ENCODE assay signal across 35 cellular contexts in genomic region chr7:55345292-55345691, GRCh38.
"Had no signal": no experiment of that assay in that cellular context is flagged by ENCODE, and none has a peak within 500 bp of the region (broad histone marks: within the 10 kb centered on the region; RNA-seq: fewer than 3 reads in every experiment).

No MANE protein-coding gene starts in this region.

- DNase-seq: activated CD4-positive, alpha-beta memory T cell treated with anti-CD3 and anti-CD28 coated beads for 36 hours; activated CD4-positive, alpha-beta T cell treated with anti-CD3 and anti-CD28 coated beads for 36 hours; activated CD4-positive, alpha-beta T cell treated with anti-CD3 and anti-CD28 coated beads, Interleukin-2, amount 10 ng/mL, durations not matched to agents 24 days and 14 days; activated CD4-positive, CD25-positive, alpha-beta regulatory T cell; activated CD4-positive, CD25-positive, alpha-beta regulatory T cell treated with anti-CD3 and anti-CD28 coated beads, Interleukin-2, amount 50 U/mL, for 72 hours; activated CD8-positive, alpha-beta memory T cell treated with anti-CD3 and anti-CD28 coated beads, Interleukin-2, amount 10 ng/mL, durations not matched to agents 7 days and 5 days; activated CD8-positive, alpha-beta memory T cell treated with anti-CD3 and anti-CD28 coated beads, Interleukin-2, amount 50 U/mL, for 48 hours; activated CD8-positive, alpha-beta T cell treated with anti-CD3 and anti-CD28 coated beads, Interleukin-2, amount 10 ng/mL, durations not matched to agents 7 days and 5 days; activated gamma-delta T cell; activated naive CD4-positive, alpha-beta T cell; activated naive CD4-positive, alpha-beta T cell treated with anti-CD3 and anti-CD28 coated beads, Interleukin-2, amount 10 ng/mL, durations not matched to agents 7 days and 5 days; activated naive CD8-positive, alpha-beta T cell treated with anti-CD3 and anti-CD28 coated beads, Interleukin-2, amount 10 ng/mL, durations not matched to agents 7 days and 5 days; activated T-cell treated with anti-CD3 and anti-CD28 coated beads for 4 hours; activated T-cell treated with anti-CD3 and anti-CD28 coated beads, Interleukin-2, amount 50 U/mL, for 24 hours; activated T-cell treated with anti-CD3 and anti-CD28 coated beads, Interleukin-2, amount 50 U/mL, for 72 hours; central memory CD4-positive, alpha-beta T cell; cerebellar nuclear complex; dorsolateral prefrontal cortex; effector memory CD4-positive, alpha-beta T cell; foreskin fibroblast; head of caudate nucleus; T-cell; T-helper 17 cell; T1000; WERI-Rb-1 had no signal

- H3K4me1 Mint-ChIP-seq: activated naive CD4-positive, alpha-beta T cell treated with anti-CD3 and anti-CD28 coated beads, Interleukin-2, amount 10 ng/mL, durations not matched to agents 7 days and 5 days; activated naive CD8-positive, alpha-beta T cell treated with anti-CD3 and anti-CD28 coated beads, Interleukin-2, amount 10 ng/mL, durations not matched to agents 7 days and 5 days had no signal

- H3K27ac ChIP-seq: ascending aorta, breast epithelium, cardiac muscle cell, coronary artery, dorsolateral prefrontal cortex, WERI-Rb-1 had no signal

- H3K36me3 Mint-ChIP-seq: activated CD4-positive, alpha-beta memory T cell treated with anti-CD3 and anti-CD28 coated beads for 36 hours; activated CD8-positive, alpha-beta memory T cell treated with anti-CD3 and anti-CD28 coated beads, Interleukin-2, amount 10 ng/mL, durations not matched to agents 7 days and 5 days; activated naive CD4-positive, alpha-beta T cell treated with anti-CD3 and anti-CD28 coated beads, Interleukin-2, amount 10 ng/mL, durations not matched to agents 7 days and 5 days; activated naive CD4-positive, alpha-beta T cell treated with anti-CD3 and anti-CD28 coated beads, Interleukin-2, amount 50 U/mL, for 72 hours; activated naive CD8-positive, alpha-beta T cell treated with anti-CD3 and anti-CD28 coated beads, Interleukin-2, amount 10 ng/mL, durations not matched to agents 7 days and 5 days; brain; T-cell had no signal

- H3K4me3 Mint-ChIP-seq: activated CD4-positive, alpha-beta memory T cell treated with anti-CD3 and anti-CD28 coated beads for 36 hours; activated CD4-positive, alpha-beta T cell treated with anti-CD3 and anti-CD28 coated beads for 36 hours; activated CD4-positive, alpha-beta T cell treated with anti-CD3 and anti-CD28 coated beads, Interleukin-2, amount 10 ng/mL, durations not matched to agents 24 days and 14 days; activated CD8-positive, alpha-beta memory T cell treated with anti-CD3 and anti-CD28 coated beads, Interleukin-2, amount 10 ng/mL, durations not matched to agents 7 days and 5 days; activated CD8-positive, alpha-beta T cell treated with anti-CD3 and anti-CD28 coated beads, Interleukin-2, amount 10 ng/mL, durations not matched to agents 7 days and 5 days; activated naive CD4-positive, alpha-beta T cell treated with anti-CD3 and anti-CD28 coated beads, Interleukin-2, amount 10 ng/mL, durations not matched to agents 7 days and 5 days; activated naive CD8-positive, alpha-beta T cell treated with anti-CD3 and anti-CD28 coated beads, Interleukin-2, amount 10 ng/mL, durations not matched to agents 7 days and 5 days; activated T-cell treated with anti-CD3 and anti-CD28 coated beads, Interleukin-2, amount 50 U/mL, for 24 hours; activated T-cell treated with anti-CD3 and anti-CD28 coated beads, Interleukin-2, amount 50 U/mL, for 72 hours; brain; dendritic cell treated with granulocyte-macrophage colony-stimulating factor and Interleukin-4, amounts not matched to agents 40 ng/mL and 50 ng/mL, for 4 days; endodermal cell; T-cell; T-helper 17 cell; T-helper 2 cell treated with Interferon-gamma antibody and Interleukin-4, amounts not matched to agents 5 μg/mL and 100 μg/mL, for 36 hours had no signal

- H3K27me3 ChIP-seq: ascending aorta, cardiac muscle cell had no signal

- H3K4me3 ChIP-seq: ascending aorta, breast epithelium, cardiac muscle cell, dorsolateral prefrontal cortex had no signal

- H3K36me3 ChIP-seq: ascending aorta, breast epithelium, cardiac muscle cell, WERI-Rb-1 had no signal

- H3K9me3 ChIP-seq: ascending aorta, breast epithelium had no signal

- H3K9me3 Mint-ChIP-seq: activated CD4-positive, alpha-beta memory T cell treated with anti-CD3 and anti-CD28 coated beads for 36 hours; activated CD4-positive, alpha-beta T cell treated with anti-CD3 and anti-CD28 coated beads, Interleukin-2, amount 10 ng/mL, durations not matched to agents 24 days and 14 days; activated naive CD4-positive, alpha-beta T cell treated with anti-CD3 and anti-CD28 coated beads, Interleukin-2, amount 50 U/mL, for 72 hours; activated naive CD8-positive, alpha-beta T cell treated with anti-CD3 and anti-CD28 coated beads, Interleukin-2, amount 10 ng/mL, durations not matched to agents 7 days and 5 days; activated T-cell treated with anti-CD3 and anti-CD28 coated beads, Interleukin-2, amount 50 U/mL, for 24 hours; activated T-cell treated with anti-CD3 and anti-CD28 coated beads, Interleukin-2, amount 50 U/mL, for 72 hours; T-cell; T-helper 2 cell treated with Interferon-gamma antibody and Interleukin-4, amounts not matched to agents 5 μg/mL and 100 μg/mL, for 36 hours had no signal

- H3K4me1 ChIP-seq: ascending aorta had no signal

- H3K27ac Mint-ChIP-seq: activated CD4-positive, alpha-beta memory T cell treated with anti-CD3 and anti-CD28 coated beads for 36 hours; activated CD4-positive, alpha-beta T cell treated with anti-CD3 and anti-CD28 coated beads for 36 hours; activated CD4-positive, alpha-beta T cell treated with anti-CD3 and anti-CD28 coated beads, Interleukin-2, amount 10 ng/mL, durations not matched to agents 24 days and 14 days; activated CD8-positive, alpha-beta memory T cell treated with anti-CD3 and anti-CD28 coated beads, Interleukin-2, amount 10 ng/mL, durations not matched to agents 7 days and 5 days; activated CD8-positive, alpha-beta T cell treated with anti-CD3 and anti-CD28 coated beads, Interleukin-2, amount 10 ng/mL, durations not matched to agents 7 days and 5 days; activated naive CD4-positive, alpha-beta T cell treated with anti-CD3 and anti-CD28 coated beads, Interleukin-2, amount 10 ng/mL, durations not matched to agents 7 days and 5 days; activated naive CD4-positive, alpha-beta T cell treated with anti-CD3 and anti-CD28 coated beads, Interleukin-2, amount 50 U/mL, for 72 hours; activated naive CD8-positive, alpha-beta T cell treated with anti-CD3 and anti-CD28 coated beads, Interleukin-2, amount 10 ng/mL, durations not matched to agents 7 days and 5 days; activated T-cell treated with anti-CD3 and anti-CD28 coated beads, Interleukin-2, amount 50 U/mL, for 24 hours; activated T-cell treated with anti-CD3 and anti-CD28 coated beads, Interleukin-2, amount 50 U/mL, for 72 hours; brain; dendritic cell treated with granulocyte-macrophage colony-stimulating factor and Interleukin-4, amounts not matched to agents 40 ng/mL and 50 ng/mL, for 4 days; endodermal cell; T-cell; T-helper 17 cell; T-helper 2 cell treated with Interferon-gamma antibody and Interleukin-4, amounts not matched to agents 5 μg/mL and 100 μg/mL, for 36 hours had no signal

- ATAC-seq: activated CD4-positive, alpha-beta T cell treated with anti-CD3 and anti-CD28 coated beads for 36 hours; activated CD8-positive, alpha-beta memory T cell treated with anti-CD3 and anti-CD28 coated beads, Interleukin-2, amount 10 ng/mL, durations not matched to agents 7 days and 5 days; activated CD8-positive, alpha-beta T cell treated with anti-CD3 and anti-CD28 coated beads, Interleukin-2, amount 10 ng/mL, durations not matched to agents 7 days and 5 days; activated naive CD4-positive, alpha-beta T cell treated with anti-CD3 and anti-CD28 coated beads, Interleukin-2, amount 50 U/mL, for 72 hours; activated T-cell treated with anti-CD3 and anti-CD28 coated beads, Interleukin-2, amount 50 U/mL, for 72 hours; esophagus mucosa; T-cell; T-helper 17 cell had no signal
